In the genomic region with DNA sequence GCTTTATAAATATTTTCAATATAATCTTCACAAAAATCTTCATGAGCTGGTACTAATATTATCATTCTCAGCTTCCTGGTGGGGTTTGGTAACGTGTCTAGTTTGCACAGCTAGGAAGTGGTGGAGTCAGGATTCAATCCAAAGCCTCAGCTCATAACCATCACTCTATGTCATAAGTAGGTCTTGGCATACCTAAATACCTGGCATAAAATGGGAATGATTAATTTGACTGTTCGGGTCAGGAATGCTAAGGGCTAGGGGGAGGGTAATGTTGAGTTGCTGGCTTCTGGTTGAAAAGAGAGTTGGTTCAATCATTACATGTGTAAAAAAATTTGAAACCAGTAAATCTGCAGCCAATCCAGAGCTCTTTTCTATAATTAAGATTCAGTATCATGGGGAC, we compare ENCODE assay signal across 30 cellular contexts. TPM values are rescaled to one million over a fixed set of nuclear protein-coding genes. Genes with fewer than 3 reads are reported as not detected.
DNase-seq lines count a peak whose midpoint lies in the region; ATAC-seq and TF ChIP-seq lines count a peak whose summit lies in the region.
"Had no signal": no experiment of that assay in that cellular context is flagged by ENCODE, and none has a peak within 500 bp of the region (broad histone marks: within the 10 kb centered on the region; RNA-seq: fewer than 3 reads in every experiment).

No MANE protein-coding gene starts in this region.

- H3K4me1 Mint-ChIP-seq in MCF 10A (ENCODE audit: insufficient read depth, unreplicated experiment): peaks cover 37% of the 10 kb centered on the region
- H3K4me1 Mint-ChIP-seq in nephron progenitor cell: no peaks in the 10 kb centered on the region
- H3K4me1 Mint-ChIP-seq in endothelial cell (ENCODE audit: unreplicated experiment): peaks cover 10% of the 10 kb centered on the region

- H2AK5ac ChIP-seq in trophoblast cell (ENCODE audit: low read length): no peak overlapping the region

- no peak overlapping the region for H3K9ac ChIP-seq in mammary epithelial cell (ENCODE audit: insufficient read depth, low read length)
- no peak overlapping the region for H3K9ac ChIP-seq in PC-3 (ENCODE audit: low read length)
- no peak overlapping the region for H3K9ac ChIP-seq in trophoblast cell (ENCODE audit: low read length)
- H3K9ac ChIP-seq: BLaER1 had no signal

- no peak overlapping the region for H3K27ac ChIP-seq in mammary epithelial cell (ENCODE audit: insufficient read depth, low read depth, low read length)
- H3K27ac ChIP-seq in PC-3 (ENCODE audit: low read length): no peak overlapping the region
- H3K27ac ChIP-seq in trophoblast cell (ENCODE audit: low read depth, low read length): no peak overlapping the region
- H3K27ac ChIP-seq: BLaER1 had no signal

- no peak overlapping the region for H4K12ac ChIP-seq in trophoblast cell (ENCODE audit: low read depth, low read length)

- no peak overlapping the region for H2BK12ac ChIP-seq in trophoblast cell (ENCODE audit: low read length)

- no peak for DNase-seq in MCF 10A (ENCODE audit: unreplicated experiment)
- no peak for DNase-seq in mammary epithelial cell
- DNase-seq in PC-3: peak; percentile 60
- DNase-seq in kidney tubule cell (ENCODE audit: low spot score): peak; percentile 68
- DNase-seq in trophoblast cell: peak; percentile 62 to 85
- no peak for DNase-seq in nephron progenitor cell
- no peak for DNase-seq in endothelial cell (ENCODE audit: low spot score)
- DNase-seq: 8988T; ACHN; BE2C; C1 segment of cervical spinal cord; CD4-positive, alpha-beta memory T cell; CD4-positive, CD25-positive, alpha-beta regulatory T cell; CD8-positive, alpha-beta memory T cell; COR-L47; DMS 273 treated with DMSO at 0.1 percent for 48 hours; DMS153; DMS53; DMS79; DND-41; EL; GDM1 had no signal

- H3K14ac ChIP-seq in trophoblast cell (ENCODE audit: low read length): no peak overlapping the region

- peaks cover 4% of the 10 kb centered on the region for H3K36me3 Mint-ChIP-seq in MCF 10A (ENCODE audit: insufficient read depth, unreplicated experiment)
- H3K36me3 Mint-ChIP-seq in nephron progenitor cell (ENCODE audit: low read depth): no peaks in the 10 kb centered on the region
- no peaks in the 10 kb centered on the region for H3K36me3 Mint-ChIP-seq in endothelial cell (ENCODE audit: low read depth, unreplicated experiment)
- H3K36me3 Mint-ChIP-seq: CD14-positive monocyte; CD4-positive, alpha-beta memory T cell; CD4-positive, CD25-positive, alpha-beta regulatory T cell; CD8-positive, alpha-beta memory T cell had no signal

- H3K36me3 ChIP-seq in mammary epithelial cell (ENCODE audit: insufficient read depth, low read length): no peaks in the 10 kb centered on the region
- no peaks in the 10 kb centered on the region for H3K36me3 ChIP-seq in PC-3 (ENCODE audit: low read depth, low read length)
- H3K36me3 ChIP-seq in trophoblast cell (ENCODE audit: control insufficient read depth in 1 of 2, insufficient read depth in 2 of 2, low read length in 2 of 2): no peaks in the 10 kb centered on the region
- H3K36me3 ChIP-seq: BE2C, BLaER1 had no signal

- no peaks in the 10 kb centered on the region for H3K9me3 Mint-ChIP-seq in MCF 10A (ENCODE audit: unreplicated experiment)
- H3K9me3 Mint-ChIP-seq in nephron progenitor cell: no peaks in the 10 kb centered on the region
- no peaks in the 10 kb centered on the region for H3K9me3 Mint-ChIP-seq in endothelial cell (ENCODE audit: unreplicated experiment)
- H3K9me3 Mint-ChIP-seq: CD14-positive monocyte; CD4-positive, alpha-beta memory T cell; CD8-positive, alpha-beta memory T cell had no signal

- in situ Hi-C loops in mammary epithelial cell (cut with MboI; ENCODE audit: low sequenced_read_pairs in 2 of 2): no loop called here

- no peak overlapping the region for H3K18ac ChIP-seq in trophoblast cell (ENCODE audit: low read length)

- no TSS peak for BruUV-seq in MCF 10A (replicated peaks; lab: Mats Ljungman, UMichigan)
- no TSS peak for BruUV-seq in mammary epithelial cell (replicated peaks; lab: Mats Ljungman, UMichigan)
- BruUV-seq in PC-3 (replicated peaks; lab: Mats Ljungman, UMichigan): no TSS peak

- H3K27me3 ChIP-seq in mammary epithelial cell (ENCODE audit: insufficient read depth, low read length): no peaks in the 10 kb centered on the region
- no peaks in the 10 kb centered on the region for H3K27me3 ChIP-seq in PC-3 (ENCODE audit: low read length)
- H3K27me3 ChIP-seq in trophoblast cell (ENCODE audit: insufficient read depth, low read length): no peaks in the 10 kb centered on the region
- H3K27me3 ChIP-seq: BE2C, BLaER1 had no signal

- H3K4me2 ChIP-seq in mammary epithelial cell (ENCODE audit: insufficient read depth, low read depth, low read length) (no peak overlapping the region), PC-3 (ENCODE audit: low read length) (no peak overlapping the region), trophoblast cell (ENCODE audit: low read length) (no peak overlapping the region)
- H3K4me2 ChIP-seq: BLaER1 had no signal

- 20% methylated on average over 2 of the region's 2 CpGs for WGBS in mammary epithelial cell (ENCODE audit: low coverage, missing lambda C conversion rate)
- no CpG with 5 or more reads among the region's 2 CpGs for WGBS in trophoblast cell (ENCODE audit: extremely low coverage, insufficient coverage, insufficient read length)

- H3F3A ChIP-seq in PC-3 (ENCODE audit: low read length, unreplicated experiment): no peaks in the 10 kb centered on the region

- no peak overlapping the region for H2BK5ac ChIP-seq in trophoblast cell (ENCODE audit: low read depth, low read length, poor library complexity)

- no peaks in the 10 kb centered on the region for H3K4me1 ChIP-seq in mammary epithelial cell (ENCODE audit: insufficient read depth, low read length)
- peaks cover 19% of the 10 kb centered on the region for H3K4me1 ChIP-seq in PC-3 (ENCODE audit: insufficient read depth, low read length)
- no peaks in the 10 kb centered on the region for H3K4me1 ChIP-seq in trophoblast cell (ENCODE audit: control insufficient read depth in 1 of 2, insufficient read depth in 2 of 2, low read length in 2 of 2)
- H3K4me1 ChIP-seq: BE2C had no signal

- no peak overlapping the region for H3K4me3 ChIP-seq in mammary epithelial cell (replicated peaks in 1 of 3; ENCODE audit: insufficient read depth in 1 of 3, low read depth in 2 of 3, low read length in 3 of 3)
- no peak overlapping the region for H3K4me3 ChIP-seq in PC-3 (ENCODE audit: low read length)
- no peak overlapping the region for H3K4me3 ChIP-seq in trophoblast cell (ENCODE audit: low read depth, low read length)
- H3K4me3 ChIP-seq: BLaER1, GM12878 had no signal

- dilution Hi-C loops in mammary epithelial cell (cut with HindIII; ENCODE audit: low sequenced_read_pairs): no loop called here

- ATAC-seq in PC-3 (no peak), GM21529 (IDR thresholded peaks at IDR 0.05; ENCODE audit: unreplicated experiment) (no peak)
- ATAC-seq: GM12878 had no signal

- no peak overlapping the region for H3K4me3 Mint-ChIP-seq in MCF 10A (ENCODE audit: unreplicated experiment)
- no peak overlapping the region for H3K4me3 Mint-ChIP-seq in nephron progenitor cell
- no peak overlapping the region for H3K4me3 Mint-ChIP-seq in endothelial cell (ENCODE audit: unreplicated experiment)
- H3K4me3 Mint-ChIP-seq: CD14-positive monocyte; CD4-positive, CD25-positive, alpha-beta regulatory T cell; CD8-positive, alpha-beta memory T cell had no signal

- no peak overlapping the region for H4K91ac ChIP-seq in trophoblast cell (ENCODE audit: low read depth, low read length)

- CTCF ChIA-PET in MCF 10A (lab: Yijun Ruan, JAX) (no interaction called here), mammary epithelial cell (lab: Charles Lee; ENCODE audit: low non-redundant PET) (no interaction called here), PC-3 (lab: Charles Lee) (no interaction called here)

- no peak overlapping the region for H3K23ac ChIP-seq in trophoblast cell (ENCODE audit: low read length)

- no peaks in the 10 kb centered on the region for H3K27me3 Mint-ChIP-seq in MCF 10A (ENCODE audit: insufficient read depth, unreplicated experiment)
- H3K27me3 Mint-ChIP-seq in nephron progenitor cell (ENCODE audit: low read depth, poor library complexity): no peaks in the 10 kb centered on the region
- H3K27me3 Mint-ChIP-seq in endothelial cell (ENCODE audit: unreplicated experiment): no peaks in the 10 kb centered on the region
- H3K27me3 Mint-ChIP-seq: CD4-positive, alpha-beta memory T cell; CD4-positive, CD25-positive, alpha-beta regulatory T cell; CD8-positive, alpha-beta memory T cell had no signal

- H2BK120ac ChIP-seq in trophoblast cell (ENCODE audit: insufficient read depth, low read length, poor library complexity): no peak overlapping the region

- H4K20me1 ChIP-seq in mammary epithelial cell (ENCODE audit: insufficient read depth, low read length): no peaks in the 10 kb centered on the region
- H4K20me1 ChIP-seq in PC-3 (ENCODE audit: low read length): no peaks in the 10 kb centered on the region
- H4K20me1 ChIP-seq: BLaER1 had no signal

- H3K79me2 ChIP-seq in mammary epithelial cell (ENCODE audit: insufficient read depth, low read length) (no peaks in the 10 kb centered on the region), PC-3 (ENCODE audit: low read length) (no peaks in the 10 kb centered on the region), trophoblast cell (ENCODE audit: control insufficient read depth, insufficient read depth, low read length, poor library complexity) (no peaks in the 10 kb centered on the region)

- no peak overlapping the region for H3K4ac ChIP-seq in trophoblast cell (ENCODE audit: low read depth, low read length)

- TF ChIP-seq CTCF in MCF 10A (IDR thresholded peaks at IDR 0.05; ENCODE audit: unreplicated experiment) (no peak), mammary epithelial cell (conservative IDR thresholded peaks at IDR 0.05 in 1 of 2, IDR thresholded peaks at IDR 0.05 in 1 of 2; ENCODE audit: extremely low read depth in 1 of 2, insufficient read depth in 1 of 2, low read depth in 1 of 2, low read length in 2 of 2) (no peak), PC-3 (conservative IDR thresholded peaks at IDR 0.05; ENCODE audit: low read depth, low read length) (no peak), nephron progenitor cell (IDR thresholded peaks at IDR 0.05) (no peak), endothelial cell (IDR thresholded peaks at IDR 0.05; ENCODE audit: unreplicated experiment) (no peak)

- POLR2A ChIA-PET in MCF 10A (lab: Yijun Ruan, JAX): interaction anchor here (1.7 kb wide), 1 partner anchor 12 kb away, joined by 4 read pairs; no protein-coding TSS in a partner anchor
- POLR2A ChIA-PET in PC-3 (lab: Charles Lee; ENCODE audit: unreplicated experiment): no interaction called here

- intact Hi-C loops in MCF 10A (cut with micrococcal nuclease): no loop called here
- intact Hi-C loops in mammary epithelial cell (cut with micrococcal nuclease): no loop called here
- intact Hi-C loops in PC-3 (cut with micrococcal nuclease): no loop called here

- H2AFZ ChIP-seq in mammary epithelial cell (ENCODE audit: low read depth, low read length) (no peak overlapping the region), PC-3 (ENCODE audit: low read length) (no peak overlapping the region), trophoblast cell (ENCODE audit: insufficient read depth, low read length, poor library complexity) (no peak overlapping the region)

- no peaks in the 10 kb centered on the region for H3K9me3 ChIP-seq in mammary epithelial cell (replicated peaks; ENCODE audit: insufficient read depth, low read length)
- H3K9me3 ChIP-seq in PC-3 (ENCODE audit: low read length): no peaks in the 10 kb centered on the region
- H3K9me3 ChIP-seq in trophoblast cell (ENCODE audit: insufficient read depth, low read depth, low read length): no peaks in the 10 kb centered on the region
- H3K9me3 ChIP-seq: BE2C, BLaER1 had no signal

- no peak overlapping the region for H4K8ac ChIP-seq in trophoblast cell (ENCODE audit: low read depth, low read length)

- no peaks in the 10 kb centered on the region for H3K79me1 ChIP-seq in trophoblast cell (ENCODE audit: low read length)

- peak overlapping the region; percentile 42 for H3K27ac Mint-ChIP-seq in MCF 10A (ENCODE audit: low read depth, unreplicated experiment)
- no peak overlapping the region for H3K27ac Mint-ChIP-seq in nephron progenitor cell
- no peak overlapping the region for H3K27ac Mint-ChIP-seq in endothelial cell (ENCODE audit: unreplicated experiment)
- H3K27ac Mint-ChIP-seq: CD14-positive monocyte had no signal

- H3K9me2 ChIP-seq in PC-3 (replicated peaks; ENCODE audit: low read length): no peaks in the 10 kb centered on the region

RNA-seq across cellular contexts. Expression of a gene that starts 5.6 kb away (rescaled TPM):
- total RNA-seq in MCF 10A (2022) (2.3 and 6.8 TPM in 2 replicates), mammary epithelial cell (not detected), PC-3 (2014; rRNA removed) (0.63 TPM in 1 of 2 replicates, not detected in the other), endothelial cell (ENCODE audit: unreplicated experiment) (2.0 TPM)
- polyA plus RNA-seq in mammary epithelial cell: not detected
- polyA minus RNA-seq in mammary epithelial cell: not detected
- 0.07 and 0.08 TPM in 2 replicates for polyA plus RNA-seq in trophoblast cell (2013)
- total RNA-seq: A673, Daoy, G401 had no signal
- polyA plus RNA-seq: AG04450 had no signal

Comparison
In these comparisons a context has a peak if more than half of its experiments do, and no peak if none do; other contexts are left out.
1. DNase-seq: peak in PC-3 (single experiment), kidney tubule cell (single experiment) and trophoblast cell (2 of 2); none in MCF 10A (single experiment), mammary epithelial cell (single experiment), nephron progenitor cell (single experiment) and endothelial cell (single experiment).